In genomic region chr7:24052572-24053223, GRCh38 we compare ENCODE assay signal across 11 cellular contexts.
A peak's percentile ranks its signal among the peaks of the same experiment; 100 is the strongest.
DNase-seq lines count a peak whose midpoint lies in the region; ATAC-seq and TF ChIP-seq lines count a peak whose summit lies in the region.
"Had no signal": no experiment of that assay in that cellular context is flagged by ENCODE, and none has a peak within 500 bp of the region (broad histone marks: within the 10 kb centered on the region; RNA-seq: fewer than 3 reads in every experiment).

No MANE protein-coding gene starts in this region.

- H3K36me3 ChIP-seq in SJCRH30 (no peaks in the 10 kb centered on the region), Peyer's patch (no peaks in the 10 kb centered on the region)
- H3K36me3 ChIP-seq: SJSA1 had no signal

- peak; percentile 47 for DNase-seq in COR-L47 (lab: John Stamatoyannopoulos, UW)
- peak; percentile 17 to 32 for DNase-seq in Kasumi-1 (lab: John Stamatoyannopoulos, UW)
- DNase-seq in SJCRH30 = peak; percentile 81 to 96
- DNase-seq in foreskin melanocyte = peak; percentile 65
- DNase-seq in NCI-H2029 (lab: John Stamatoyannopoulos, UW) = no peak
- no peak for DNase-seq in Peyer's patch
- DNase-seq: activated T-cell treated with anti-CD3 and anti-CD28 coated beads, Interleukin-2, amount 50 U/mL, for 4 hours had no signal

- no peak overlapping the region for H3K4me3 ChIP-seq in SJCRH30
- no peak overlapping the region for H3K4me3 ChIP-seq in Peyer's patch
- H3K4me3 ChIP-seq: lung, SJSA1 had no signal

- H3K27me3 ChIP-seq in SJCRH30 = no peaks in the 10 kb centered on the region
- H3K27me3 ChIP-seq in Peyer's patch = no peaks in the 10 kb centered on the region
- H3K27me3 ChIP-seq: SJSA1 had no signal

- TF ChIP-seq POLR2A in Peyer's patch (IDR thresholded peaks at IDR 0.05) = no peak

- H3K27ac ChIP-seq in SJCRH30 (peak overlapping the region; percentile 86), Peyer's patch (no peak overlapping the region)
- H3K27ac ChIP-seq: SJSA1 had no signal

- H3K9me3 ChIP-seq in SJCRH30 (replicated peaks) = no peaks in the 10 kb centered on the region
- no peaks in the 10 kb centered on the region for H3K9me3 ChIP-seq in Peyer's patch
- H3K9me3 ChIP-seq: SJSA1 had no signal

- ATAC-seq in HG03025 (IDR thresholded peaks at IDR 0.05; ENCODE audit: low FRiP score, unreplicated experiment) (no peak), GM21717 (IDR thresholded peaks at IDR 0.05; ENCODE audit: unreplicated experiment) (no peak)

- H3K4me1 ChIP-seq in SJCRH30 = peaks cover 32% of the 10 kb centered on the region
- H3K4me1 ChIP-seq in Peyer's patch = no peaks in the 10 kb centered on the region

- TF ChIP-seq CTCF in Peyer's patch (IDR thresholded peaks at IDR 0.05) = no peak

Comparison
In these comparisons a context has a peak if more than half of its experiments do, and no peak if none do; other contexts are left out.
1. DNase-seq: peak in COR-L47 (single experiment), Kasumi-1 (2 of 2), SJCRH30 (2 of 2) and foreskin melanocyte (single experiment); none in NCI-H2029 (single experiment) and Peyer's patch (0 of 3).